ENCODE assay signal across 8 cellular contexts in the genomic region with DNA sequence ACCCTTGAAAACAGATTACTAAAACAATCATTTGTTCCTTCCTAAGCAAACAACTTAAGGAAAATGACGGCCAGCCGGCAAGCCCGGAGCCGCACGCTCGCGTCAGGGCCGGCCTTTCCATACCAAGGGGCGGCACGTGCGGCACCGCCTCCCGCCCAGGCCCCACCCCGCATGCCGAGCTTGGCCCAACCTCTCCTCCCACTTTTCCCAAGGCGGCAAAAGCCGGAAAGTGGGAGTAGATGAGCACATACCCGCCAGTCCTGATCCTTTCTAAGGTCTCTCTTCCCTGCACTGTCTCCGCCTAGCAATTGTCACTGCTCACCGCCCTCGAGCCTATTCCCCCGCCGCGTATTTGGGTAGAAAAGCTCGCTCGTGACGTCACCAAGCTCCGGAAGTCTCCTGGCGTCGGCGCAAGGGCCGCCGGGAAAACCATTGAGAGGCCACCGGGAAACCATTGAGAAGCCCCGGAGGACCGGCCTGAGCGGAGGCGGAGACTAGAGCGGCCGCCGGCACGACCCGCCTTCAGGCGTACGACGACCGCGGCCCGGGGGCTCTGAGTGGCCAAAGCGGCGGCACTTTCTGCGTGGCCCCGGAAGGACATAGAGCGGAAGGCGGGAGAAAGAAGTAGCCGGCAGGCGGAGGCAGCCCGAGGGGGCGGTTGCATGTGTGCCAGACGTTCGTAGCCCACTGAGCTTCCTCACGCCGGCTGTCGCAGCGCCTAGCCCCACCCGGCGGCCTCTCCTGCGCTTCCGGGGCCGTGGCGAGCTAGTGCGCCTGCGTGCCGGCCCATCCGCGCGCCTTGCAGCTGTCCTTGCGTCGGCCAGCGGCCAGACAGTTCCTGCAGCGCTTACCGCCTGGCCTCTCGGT. TPM values are rescaled to one million over a fixed set of nuclear protein-coding genes. Genes with fewer than 3 reads are reported as not detected.
DNase-seq lines count a peak whose midpoint lies in the region; TF ChIP-seq lines count a peak whose summit lies in the region.

A gene with protein sequence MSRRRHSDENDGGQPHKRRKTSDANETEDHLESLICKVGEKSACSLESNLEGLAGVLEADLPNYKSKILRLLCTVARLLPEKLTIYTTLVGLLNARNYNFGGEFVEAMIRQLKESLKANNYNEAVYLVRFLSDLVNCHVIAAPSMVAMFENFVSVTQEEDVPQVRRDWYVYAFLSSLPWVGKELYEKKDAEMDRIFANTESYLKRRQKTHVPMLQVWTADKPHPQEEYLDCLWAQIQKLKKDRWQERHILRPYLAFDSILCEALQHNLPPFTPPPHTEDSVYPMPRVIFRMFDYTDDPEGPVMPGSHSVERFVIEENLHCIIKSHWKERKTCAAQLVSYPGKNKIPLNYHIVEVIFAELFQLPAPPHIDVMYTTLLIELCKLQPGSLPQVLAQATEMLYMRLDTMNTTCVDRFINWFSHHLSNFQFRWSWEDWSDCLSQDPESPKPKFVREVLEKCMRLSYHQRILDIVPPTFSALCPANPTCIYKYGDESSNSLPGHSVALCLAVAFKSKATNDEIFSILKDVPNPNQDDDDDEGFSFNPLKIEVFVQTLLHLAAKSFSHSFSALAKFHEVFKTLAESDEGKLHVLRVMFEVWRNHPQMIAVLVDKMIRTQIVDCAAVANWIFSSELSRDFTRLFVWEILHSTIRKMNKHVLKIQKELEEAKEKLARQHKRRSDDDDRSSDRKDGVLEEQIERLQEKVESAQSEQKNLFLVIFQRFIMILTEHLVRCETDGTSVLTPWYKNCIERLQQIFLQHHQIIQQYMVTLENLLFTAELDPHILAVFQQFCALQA (plus strand): TSS at position 830 of the 867 bp plus-strand sequence. CDS start 61 bp downstream, outside the sequence.
A gene (minus strand): TSS at position 377 of the 867 bp plus-strand sequence. CDS start 5,806 bp downstream, outside the sequence.

- DNase-seq in ELR (ENCODE audit: low read depth) = peak; percentile 98
- DNase-seq in H9 = peak; percentile 97
- peak; percentile 98 for DNase-seq in MG63
- peak; percentile 92 for DNase-seq in SHP77 treated with DMSO at 0.1 percent for 48 hours (lab: John Stamatoyannopoulos, UW)
- DNase-seq in activated effector memory CD4-positive, alpha-beta T cell treated with anti-CD3 and anti-CD28 coated beads, Interleukin-2, amount 50 U/mL, for 16 hours = peak; percentile 98
- DNase-seq in fibroblast of the conjunctiva (ENCODE audit: low read depth) = peak; percentile 97
- peak; percentile 98 for DNase-seq in stomach

- peaks cover 30 to 45% of the 10 kb centered on the region in 2 experiments for H3K4me1 Mint-ChIP-seq in H9

- peak within 1 kb of the TSS; percentile 20 for H3T11ph ChIP-seq in H9 (ENCODE audit: low read length)

- no peaks in the 10 kb centered on the region for H3K9me2 ChIP-seq in neural cell (ENCODE audit: insufficient read depth, low read length)

- peak within 1 kb of the TSS; percentile 100 for H3K27ac Mint-ChIP-seq in H9

- H4K20me1 ChIP-seq in H9 (ENCODE audit: control insufficient read depth, insufficient read depth, insufficient read length) (no peaks in the 10 kb centered on the region), neural cell (ENCODE audit: insufficient read depth) (no peaks in the 10 kb centered on the region)

- TF ChIP-seq POLR2A in stomach (IDR thresholded peaks at IDR 0.05) = peak in 2 of 4 donors; percentile 53 to 67

- no peak within 1 kb of the TSS for H4K91ac ChIP-seq in H9 (ENCODE audit: insufficient read length, low read depth, low read length)

- H2AFZ ChIP-seq in H9 (ENCODE audit: low read length) (no peak within 1 kb of the TSS), neural cell (ENCODE audit: low read depth, low read length) (peak within 1 kb of the TSS; percentile 94)

- peak within 1 kb of the TSS; percentile 86 for H3K4me2 ChIP-seq in H9 (ENCODE audit: insufficient read depth, insufficient read length, low read length)
- peak within 1 kb of the TSS; percentile 99 for H3K4me2 ChIP-seq in neural cell (ENCODE audit: low read length)

- H3K79me1 ChIP-seq in H9 (ENCODE audit: insufficient read depth, low read depth, low read length, poor library complexity, severe bottlenecking) = peaks cover 5% of the 10 kb centered on the region

- H2BK15ac ChIP-seq in H9 (ENCODE audit: low read depth, low read length) = no peak within 1 kb of the TSS

- H3K9ac ChIP-seq in H9 (ENCODE audit: extremely low read depth, insufficient read length, low read length) (peak within 1 kb of the TSS; percentile 97), neural cell (ENCODE audit: low read length) (peak within 1 kb of the TSS; percentile 98)

- H2BK12ac ChIP-seq in H9 (ENCODE audit: insufficient read length, low read depth, low read length) = peak within 1 kb of the TSS; percentile 71

- peaks cover 7% of the 10 kb centered on the region for H3F3A ChIP-seq in neural cell (ENCODE audit: insufficient read depth, low read length, poor library complexity, severe bottlenecking)

- WGBS in H9 (ENCODE audit: extremely low coverage, insufficient read length, low lambda C conversion rate) = no CpG with 5 or more reads among the region's 83 CpGs
- WGBS in stomach, 5 donors = 0% methylated on average over 8 to 83 of the region's 83 CpGs

- H3K18ac ChIP-seq in H9 (ENCODE audit: insufficient read length, low read depth, low read length) = peak within 1 kb of the TSS; percentile 99

- H3K4me1 ChIP-seq in H9 (ENCODE audit: insufficient read depth, low read length) = 0 out of 2 replicates have a peak, but pooled peaks cover 6% of the 10 kb centered on the region
- H3K4me1 ChIP-seq in stomach = peaks cover 38 to 70% (median 56%) of the 10 kb centered on the region in 4 donors

- H3K56ac ChIP-seq in H9 (ENCODE audit: insufficient read length, low read depth, low read length) = peak within 1 kb of the TSS; percentile 16

- TF ChIP-seq EP300 in neural cell (conservative IDR thresholded peaks at IDR 0.05; ENCODE audit: poor library complexity, severe bottlenecking) (peak; percentile 66), stomach (IDR thresholded peaks at IDR 0.05) (peak; percentile 3)

- H3K27me3 ChIP-seq in H9 (ENCODE audit: insufficient read depth, low read length) = no peaks in the 10 kb centered on the region
- no peaks in the 10 kb centered on the region for H3K27me3 ChIP-seq in MG63
- H3K27me3 ChIP-seq in neural cell (ENCODE audit: insufficient read depth, low read depth, low read length) = no peaks in the 10 kb centered on the region
- no peaks in the 10 kb centered on the region for H3K27me3 ChIP-seq in stomach

- H3K9me3 ChIP-seq in H9 (ENCODE audit: control insufficient read depth, low read depth, low read length) (no peaks in the 10 kb centered on the region), MG63 (no peaks in the 10 kb centered on the region), neural cell (ENCODE audit: low read length) (no peaks in the 10 kb centered on the region), stomach (no peaks in the 10 kb centered on the region)

- H3K9me3 Mint-ChIP-seq in H9 = no peaks in the 10 kb centered on the region

- peak within 1 kb of the TSS; percentile 94 for H3K4me3 ChIP-seq in MG63
- peak within 1 kb of the TSS; percentile 96 for H3K4me3 ChIP-seq in neural cell (ENCODE audit: low read length)
- peak within 1 kb of the TSS; percentile 79 to 91 (median 84) for H3K4me3 ChIP-seq in stomach

- no peak within 1 kb of the TSS for H2AK5ac ChIP-seq in H9 (ENCODE audit: insufficient read length, low read length)

- H3K27ac ChIP-seq in H9 (ENCODE audit: insufficient read length, low read depth, low read length) (peak within 1 kb of the TSS; percentile 96), neural cell (ENCODE audit: low read length) (peak within 1 kb of the TSS; percentile 99), stomach (peak within 1 kb of the TSS; percentile 92 to 100 (median 98))

- H3K27me3 Mint-ChIP-seq in H9 (ENCODE audit: low read depth) = no peaks in the 10 kb centered on the region

- H2BK20ac ChIP-seq in H9 (ENCODE audit: low read depth, low read length, poor library complexity, severe bottlenecking) = no peak within 1 kb of the TSS

- H4K5ac ChIP-seq in H9 (ENCODE audit: insufficient read length, low read depth, low read length) = peak within 1 kb of the TSS; percentile 80

- H3K23ac ChIP-seq in H9 (ENCODE audit: insufficient read length, low read depth, low read length) = no peak within 1 kb of the TSS

- peak within 1 kb of the TSS; percentile 82 for H2BK120ac ChIP-seq in H9 (ENCODE audit: low read depth, low read length, poor library complexity, severe bottlenecking)

- peak within 1 kb of the TSS; percentile 93 to 95 for H3K4me3 Mint-ChIP-seq in H9

- no peak for TF ChIP-seq RAD21 in neural cell (conservative IDR thresholded peaks at IDR 0.05)

- H4K8ac ChIP-seq in H9 (replicated peaks; ENCODE audit: insufficient read length, low read depth, low read length) = no peak within 1 kb of the TSS

- H3K36me3 Mint-ChIP-seq in H9 (ENCODE audit: insufficient read depth in 1 of 3, low read depth in 3 of 3) = peaks cover 0 to 5% (median 0%) of the 10 kb centered on the region in 3 experiments; a peak in 2 of 7 replicates

- no peak for TF ChIP-seq CTCF in H9 (conservative IDR thresholded peaks at IDR 0.05)
- peak; percentile 36 for TF ChIP-seq CTCF in neural cell (IDR thresholded peaks at IDR 0.05; ENCODE audit: poor library complexity, severe bottlenecking)
- peak in 1 of 7 experiments; percentile 12 for TF ChIP-seq CTCF in stomach (IDR thresholded peaks at IDR 0.05)

- peaks cover 11% of the 10 kb centered on the region for H3K23me2 ChIP-seq in H9 (ENCODE audit: insufficient read length, low read depth, low read length, poor library complexity, severe bottlenecking)

- H3K14ac ChIP-seq in H9 (ENCODE audit: insufficient read depth, low read length) = peak within 1 kb of the TSS; percentile 99

- peak within 1 kb of the TSS; percentile 68 for H2BK5ac ChIP-seq in H9 (ENCODE audit: insufficient read length, low read length)

- intact Hi-C loops in stomach (cut with DNase I; ENCODE audit: low total_unique reads) = no loop called here

- H3K36me3 ChIP-seq in MG63 (peaks cover 8% of the 10 kb centered on the region), neural cell (ENCODE audit: insufficient read depth, low read length) (no peaks in the 10 kb centered on the region), stomach (no peaks in the 10 kb centered on the region)

- H3K4ac ChIP-seq in H9 (ENCODE audit: low read depth, low read length) = peak within 1 kb of the TSS; percentile 21; the same call in 1 of the 2 replicates

- H3K79me2 ChIP-seq in H9 (ENCODE audit: insufficient read depth, low read length) (peaks cover 36% of the 10 kb centered on the region), neural cell (replicated peaks; ENCODE audit: insufficient read depth, low read length) (peaks cover 75% of the 10 kb centered on the region)

RNA-seq across cellular contexts. Expression of the first gene that starts in this region (rescaled TPM):
- total RNA-seq in H9 (2021) = 46.0 and 55.7 TPM in 2 replicates
- 35.7 and 263 TPM in 2 replicates for total RNA-seq in MG63 (2014; rRNA removed; shearing (Covaris generic); ENCODE audit: low replicate concordance)
- polyA plus RNA-seq in neural cell = 29.5 and 30.6 TPM in 2 replicates
- polyA minus RNA-seq in neural cell = 81.6 and 82.0 TPM in 2 replicates
- 10 to 100 TPM; 15.6 to 90.4 (median 37.5) TPM for total RNA-seq in stomach
- 1 to 10 TPM; 5.5 to 6.7 (median 6.3) TPM for polyA plus RNA-seq in stomach

RNA-seq across cellular contexts. Expression of the second gene that starts in this region (rescaled TPM):
- total RNA-seq in H9 (2021) = 22.9 and 23.5 TPM in 2 replicates
- total RNA-seq in MG63 (2014; rRNA removed; shearing (Covaris generic); ENCODE audit: low replicate concordance) = 12.0 and 21.6 TPM in 2 replicates
- polyA plus RNA-seq in neural cell = 50.0 and 57.6 TPM in 2 replicates
- 54.3 and 57.7 TPM in 2 replicates for polyA minus RNA-seq in neural cell
- total RNA-seq in stomach = 10 to 100 TPM in 4 of 5 donors, 1 to 10 TPM in 1; 2.3 to 29.9 (median 25.0) TPM
- 1 to 10 TPM; 8.3 to 9.5 (median 9.0) TPM for polyA plus RNA-seq in stomach

Comparison
In these comparisons a context has a peak if more than half of its experiments do, and no peak if none do; other contexts are left out.
1. Peak in every context shown above with its lines: DNase-seq, H3K4me3 ChIP-seq and H3K27ac ChIP-seq.